1 cellular context compared by ENCODE assay signal in the genomic region with DNA sequence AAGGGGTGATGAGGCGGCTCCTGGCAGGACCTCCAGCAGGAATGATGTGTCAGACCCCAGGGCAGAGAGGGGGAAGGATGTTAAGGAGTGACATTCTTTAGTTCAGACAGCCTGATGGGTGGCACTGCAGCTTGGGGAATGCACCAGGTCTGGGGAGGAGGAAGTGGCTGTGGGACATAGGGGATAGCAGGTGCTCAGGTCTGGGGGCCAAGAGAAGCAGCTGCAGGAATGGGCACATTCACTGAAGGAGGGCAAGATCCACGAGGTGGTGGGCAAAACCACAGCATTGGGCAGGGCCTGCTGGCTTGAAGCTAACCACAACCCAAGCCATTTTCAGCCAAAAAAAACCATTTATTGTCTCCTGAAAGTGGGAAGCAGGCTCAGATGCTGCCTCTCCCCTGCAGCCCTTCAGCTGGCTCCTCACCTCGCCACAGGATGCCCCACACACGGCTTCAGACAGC.
TF ChIP-seq lines count a peak whose summit lies in the region.

No MANE protein-coding gene starts in this region.

TF ChIP-seq in HCT116, 20 proteins besides CTCF, POLR2A, EP300 and RAD21:
- TF ChIP-seq EGR1 (IDR thresholded peaks at IDR 0.05; ENCODE audit: low read depth) (no peak), SIN3A (IDR thresholded peaks at IDR 0.05; ENCODE audit: low read depth) (no peak), YY1 (IDR thresholded peaks at IDR 0.05; ENCODE audit: extremely low read depth, insufficient replicate concordance, low read depth, low read length) (no peak), CEBPB (IDR thresholded peaks at IDR 0.05; ENCODE audit: low read depth) (no peak), SP1 (IDR thresholded peaks at IDR 0.05; ENCODE audit: low read depth) (no peak), FOSL1 (IDR thresholded peaks at IDR 0.05; ENCODE audit: low read depth) (no peak)
- TF ChIP-seq, protein P1, sequence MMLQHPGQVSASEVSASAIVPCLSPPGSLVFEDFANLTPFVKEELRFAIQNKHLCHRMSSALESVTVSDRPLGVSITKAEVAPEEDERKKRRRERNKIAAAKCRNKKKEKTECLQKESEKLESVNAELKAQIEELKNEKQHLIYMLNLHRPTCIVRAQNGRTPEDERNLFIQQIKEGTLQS (IDR thresholded peaks at IDR 0.05): no peak
